Comparison of ENCODE assay signal across 29 cellular contexts in the genomic region with DNA sequence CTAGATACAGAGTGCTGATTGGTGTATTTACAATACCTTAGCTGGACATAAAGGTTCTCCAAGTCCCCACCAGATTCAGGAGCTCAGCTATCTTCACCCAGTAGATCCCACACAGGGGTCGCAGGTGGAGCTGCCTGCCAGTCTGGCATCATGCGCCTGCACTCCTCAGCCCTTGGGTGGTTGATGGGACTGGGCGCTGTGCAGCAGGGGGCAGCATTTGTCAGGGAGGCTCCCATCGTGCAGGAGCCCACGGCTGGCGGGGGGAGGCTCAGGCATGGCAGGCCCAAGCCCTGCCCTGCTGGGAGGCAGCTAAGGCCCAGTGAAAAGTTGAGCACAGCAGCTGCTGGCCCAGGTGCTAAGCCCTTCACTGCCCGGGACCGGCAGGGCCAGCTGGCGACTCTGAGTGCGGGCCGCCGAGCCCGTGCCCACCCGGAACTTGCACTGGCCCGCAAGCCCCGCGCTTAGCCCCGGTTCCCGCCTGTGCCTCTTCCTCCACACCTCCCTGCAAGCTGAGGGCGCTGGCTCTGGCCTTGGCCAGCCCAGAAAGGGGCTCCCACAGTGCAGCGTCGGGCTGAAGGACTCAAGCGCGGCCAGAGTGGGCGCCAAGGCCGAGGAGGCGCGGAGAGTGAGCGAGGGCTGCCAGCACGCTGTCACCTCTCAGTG.
"Had no signal": no experiment of that assay in that cellular context is flagged by ENCODE, and none has a peak within 500 bp of the region (broad histone marks: within the 10 kb centered on the region; RNA-seq: fewer than 3 reads in every experiment).

No MANE protein-coding gene starts in this region.

- H3K27ac Mint-ChIP-seq: activated naive CD8-positive, alpha-beta T cell; activated T-cell treated with anti-CD3 and anti-CD28 coated beads, Interleukin-2, amount 50 U/mL, for 72 hours; nephron; stimulated activated memory B cell treated with anti-CD40 and anti-IgM and Interleukin-4, amounts not matched to agents 10 μg/mL and 1 μg/mL and 100 μg/mL, for 72 hours; T-helper 2 cell treated with Interferon-gamma antibody and Interleukin-4, amounts not matched to agents 5 μg/mL and 100 μg/mL, for 36 hours had no signal

- H3K36me3 Mint-ChIP-seq: activated naive CD8-positive, alpha-beta T cell; brain; stimulated activated memory B cell treated with anti-CD40 and anti-IgM and Interleukin-4, amounts not matched to agents 10 μg/mL and 1 μg/mL and 100 μg/mL, for 72 hours had no signal

- H3K9me3 Mint-ChIP-seq: activated T-cell treated with anti-CD3 and anti-CD28 coated beads, Interleukin-2, amount 50 U/mL, for 72 hours; brain; nephron; stimulated activated memory B cell treated with anti-CD40 and anti-IgM and Interleukin-4, amounts not matched to agents 10 μg/mL and 1 μg/mL and 100 μg/mL, for 72 hours; T-helper 2 cell treated with Interferon-gamma antibody and Interleukin-4, amounts not matched to agents 5 μg/mL and 100 μg/mL, for 36 hours had no signal

- H3K4me1 ChIP-seq: ascending aorta, gastrocnemius medialis, tibial artery had no signal

- H3K27me3 Mint-ChIP-seq: activated naive CD8-positive, alpha-beta T cell; brain; stimulated activated memory B cell treated with anti-CD40 and anti-IgM and Interleukin-4, amounts not matched to agents 10 μg/mL and 1 μg/mL and 100 μg/mL, for 72 hours; stimulated activated naive CD8-positive, alpha-beta T cell treated with anti-CD3 and anti-CD28 coated beads, Interleukin-15, amount 100 ng/mL, for 72 hours had no signal

- H3K4me3 ChIP-seq: ascending aorta, cardiac muscle cell, coronary artery, dorsolateral prefrontal cortex, gastrocnemius medialis, skin epidermis, tibial artery had no signal

- H3K4me1 Mint-ChIP-seq: nephron; stimulated activated memory B cell treated with anti-CD40 and anti-IgM and Interleukin-4, amounts not matched to agents 10 μg/mL and 1 μg/mL and 100 μg/mL, for 72 hours; stimulated activated naive CD8-positive, alpha-beta T cell treated with anti-CD3 and anti-CD28 coated beads, Interleukin-15, amount 100 ng/mL, for 72 hours had no signal

- H3K36me3 ChIP-seq: ascending aorta, cardiac muscle cell, gastrocnemius medialis, tibial artery had no signal

- H3K9me3 ChIP-seq: ascending aorta, gastrocnemius medialis, tibial artery had no signal

- DNase-seq: activated CD4-positive, alpha-beta T cell treated with anti-CD3 and anti-CD28 coated beads for 4 hours; activated CD4-positive, alpha-beta T cell treated with anti-CD3 and anti-CD28 coated beads, Interleukin-2, amount 50 U/mL, for 4 hours; activated effector memory CD4-positive, alpha-beta T cell treated with Interleukin-2 at 50 U/mL for 16 hours; activated naive CD4-positive, alpha-beta T cell treated with Interleukin-2 at 50 U/mL for 16 hours; activated T-cell treated with anti-CD3 and anti-CD28 coated beads for 4 hours; activated T-cell treated with anti-CD3 and anti-CD28 coated beads, Interleukin-2, amount 50 U/mL, for 72 hours; effector memory CD4-positive, alpha-beta T cell; erythroblast; gastrocnemius medialis; glutamatergic neuron; islet precursor cell; left cardiac atrium; mammary epithelial cell; stimulated activated CD4-positive, alpha-beta T cell treated with anti-CD3 and anti-CD28 coated beads, Interleukin-1b, Interleukin-23, amount 100 ng/mL, for 48 hours; stimulated activated CD4-positive, alpha-beta T cell treated with anti-CD3 and anti-CD28 coated beads, Interleukin-4, amount 100 ng/mL, for 4 hours; stimulated activated CD8-positive, alpha-beta memory T cell treated with anti-CD3 and anti-CD28 coated beads, Interleukin-4, amount 100 ng/mL, for 48 hours; stimulated activated naive CD8-positive, alpha-beta T cell treated with anti-CD3 and anti-CD28 coated beads, Interleukin-15, amount 100 ng/mL, for 72 hours; tibial artery had no signal

- H3K27me3 ChIP-seq: ascending aorta, dorsolateral prefrontal cortex, gastrocnemius medialis, tibial artery had no signal

- H3K27ac ChIP-seq: ascending aorta, cardiac muscle cell, coronary artery, gastrocnemius medialis, skin epidermis, tibial artery had no signal

- H3K4me3 Mint-ChIP-seq: activated naive CD8-positive, alpha-beta T cell; activated T-cell treated with anti-CD3 and anti-CD28 coated beads, Interleukin-2, amount 50 U/mL, for 72 hours; brain; nephron; stimulated activated memory B cell treated with anti-CD40 and anti-IgM and Interleukin-4, amounts not matched to agents 10 μg/mL and 1 μg/mL and 100 μg/mL, for 72 hours; stimulated activated naive CD8-positive, alpha-beta T cell treated with anti-CD3 and anti-CD28 coated beads, Interleukin-15, amount 100 ng/mL, for 72 hours; T-helper 2 cell treated with Interferon-gamma antibody and Interleukin-4, amounts not matched to agents 5 μg/mL and 100 μg/mL, for 36 hours had no signal

- ATAC-seq: activated T-cell treated with anti-CD3 and anti-CD28 coated beads, Interleukin-2, amount 50 U/mL, for 72 hours; gastrocnemius medialis; left cardiac atrium; sciatic nerve; stimulated activated memory B cell treated with anti-CD40 and anti-IgM and Interleukin-4, amounts not matched to agents 10 μg/mL and 1 μg/mL and 100 μg/mL, for 72 hours; stimulated activated naive CD8-positive, alpha-beta T cell treated with anti-CD3 and anti-CD28 coated beads, Interleukin-15, amount 100 ng/mL, for 72 hours had no signal
